8 cellular contexts compared by ENCODE assay signal in the genomic region with DNA sequence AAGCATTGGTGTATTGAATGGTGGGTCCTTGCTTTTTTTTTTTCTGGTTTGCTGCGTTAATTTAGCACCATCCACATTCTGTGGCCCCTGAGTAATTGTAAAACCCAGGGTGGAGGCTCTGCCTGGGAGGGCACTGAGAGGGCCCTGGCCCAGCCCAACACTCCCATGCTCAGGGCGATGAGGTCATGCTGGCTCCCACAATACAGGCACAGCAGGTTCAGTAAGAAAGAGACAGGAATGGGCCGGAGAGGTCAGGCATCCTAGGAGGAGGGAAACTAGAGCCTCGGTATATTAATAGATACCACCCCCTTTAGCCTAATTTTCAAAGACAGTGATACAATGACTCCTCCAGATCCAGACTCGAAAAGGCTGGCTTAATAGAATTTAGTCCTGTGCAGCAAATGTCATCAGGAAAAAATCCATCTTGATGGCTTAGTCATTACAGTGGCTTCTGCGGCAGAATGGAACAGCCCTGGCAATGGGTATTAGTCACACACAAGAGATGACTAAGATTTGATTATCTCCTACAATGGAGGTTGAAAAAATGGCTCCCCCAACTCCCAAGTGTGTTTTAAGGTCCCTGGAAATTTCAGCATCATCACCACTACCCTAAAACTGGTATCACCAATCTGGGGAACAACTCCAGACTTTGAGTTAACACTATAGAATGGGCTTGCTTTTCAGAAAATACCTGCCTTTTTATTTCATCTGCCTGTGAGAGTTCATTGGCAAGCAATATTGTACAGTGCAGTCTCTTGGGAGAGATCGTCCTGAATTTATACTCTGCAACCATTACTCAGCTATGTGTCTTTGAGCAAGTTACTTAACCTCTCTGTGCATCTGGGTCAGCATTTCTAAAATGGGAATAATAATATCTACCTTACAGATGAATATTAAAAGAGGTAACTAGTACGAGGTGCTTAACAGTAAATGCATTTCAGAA. TPM values are rescaled to one million over a fixed set of nuclear protein-coding genes. Genes with fewer than 3 reads are reported as not detected.
A peak's percentile ranks its signal among the peaks of the same experiment; 100 is the strongest.
DNase-seq lines count a peak whose midpoint lies in the region; ATAC-seq and TF ChIP-seq lines count a peak whose summit lies in the region.

No MANE protein-coding gene starts in this region.

- H3K9me3 ChIP-seq in left lung (no peaks in the 10 kb centered on the region), tibial nerve (no peaks in the 10 kb centered on the region)

- H3K36me3 ChIP-seq in brain microvascular endothelial cell (replicated peaks), result no peaks in the 10 kb centered on the region
- no peaks in the 10 kb centered on the region for H3K36me3 ChIP-seq in left lung
- H3K36me3 ChIP-seq in tibial nerve, result no peaks in the 10 kb centered on the region

- TF ChIP-seq EP300 in tibial nerve (IDR thresholded peaks at IDR 0.05), result peak in 1 of 2 donors; percentile 55

- ATAC-seq in left lung (peak; percentile 90), GM18867 (IDR thresholded peaks at IDR 0.05; ENCODE audit: unreplicated experiment) (no peak)

- peak; percentile 39 for DNase-seq in NCI-H82 (lab: John Stamatoyannopoulos, UW)
- DNase-seq in NCI-H82 treated with DMSO at 0.1 percent for 48 hours (lab: John Stamatoyannopoulos, UW; ENCODE audit: unreplicated experiment), result no peak
- peak; percentile 78 for DNase-seq in NCI-H460 (ENCODE audit: extremely low read depth, low read depth)
- peak; percentile 97 for DNase-seq in brain microvascular endothelial cell
- peak in 1 of 2 donors; percentile 71 for DNase-seq in left lung
- DNase-seq in tibial nerve (ENCODE audit: low spot score in 2 of 2), result no peak
- DNase-seq in NCI-H1930 (lab: John Stamatoyannopoulos, UW), result no peak

- no peak for TF ChIP-seq CTCF in brain microvascular endothelial cell (IDR thresholded peaks at IDR 0.05; ENCODE audit: low read depth, low read length, missing control alignments)
- TF ChIP-seq CTCF in left lung (IDR thresholded peaks at IDR 0.05), result no peak
- TF ChIP-seq CTCF in tibial nerve (IDR thresholded peaks at IDR 0.05), result no peak

- H3K4me1 ChIP-seq in left lung (peaks cover 0 to 29% of the 10 kb centered on the region in 2 donors), tibial nerve (peaks cover 0 to 25% (median 8%) of the 10 kb centered on the region in 4 donors)

- TF ChIP-seq POLR2A in tibial nerve (IDR thresholded peaks at IDR 0.05), result no peak

- H3K4me3 ChIP-seq in brain microvascular endothelial cell (ENCODE audit: low read depth, low read length) (no peak overlapping the region), left lung (no peak overlapping the region), tibial nerve (no peak overlapping the region)

- no peaks in the 10 kb centered on the region for H3K27me3 ChIP-seq in brain microvascular endothelial cell (replicated peaks)
- H3K27me3 ChIP-seq in left lung, result no peaks in the 10 kb centered on the region
- H3K27me3 ChIP-seq in tibial nerve, result no peaks in the 10 kb centered on the region

- H3K27ac ChIP-seq in brain microvascular endothelial cell (peak overlapping the region; percentile 89), left lung (peak overlapping the region; percentile 48 to 77), tibial nerve (peak overlapping the region in 3 of 4 donors; percentile 54 to 91 (median 88))

- intact Hi-C loops in left lung (cut with DNase I), result no loop called here

- WGBS in tibial nerve, 2 donors, result 37 to 40% methylated on average over 8 of the region's 8 CpGs

- in situ Hi-C loops in brain microvascular endothelial cell (cut with HindIII; ENCODE audit: low pct_ligation_motif_present, low sequenced_read_pairs), result no loop called here

RNA-seq across cellular contexts. Expression of a gene that starts 43.9 kb away (rescaled TPM):
- total RNA-seq in NCI-H460 (2014; rRNA removed; shearing (Covaris generic)), result 4.2 and 8.7 TPM in 2 replicates
- 2.1 and 2.5 TPM in 2 replicates for polyA plus RNA-seq in NCI-H460 (2014; cell fraction: nucleus; rRNA removed)
- total RNA-seq in left lung (10 to 100 TPM; 33.4 to 64.9 TPM), tibial nerve (10 to 100 TPM; 48.0 to 62.8 (median 61.0) TPM)

Comparison
In these comparisons a context has a peak if more than half of its experiments do, and no peak if none do; other contexts are left out.
1. DNase-seq: peak in NCI-H82 (single experiment), NCI-H460 (single experiment) and brain microvascular endothelial cell (single experiment); none in NCI-H82 treated with DMSO at 0.1 percent for 48 hours (single experiment), tibial nerve (0 of 2) and NCI-H1930 (0 of 2).
2. Peak in every context shown above with its lines, with median percentiles within 50 percentile points of each other: H3K27ac ChIP-seq.